11 cellular contexts compared by ENCODE assay signal in the genomic region with DNA sequence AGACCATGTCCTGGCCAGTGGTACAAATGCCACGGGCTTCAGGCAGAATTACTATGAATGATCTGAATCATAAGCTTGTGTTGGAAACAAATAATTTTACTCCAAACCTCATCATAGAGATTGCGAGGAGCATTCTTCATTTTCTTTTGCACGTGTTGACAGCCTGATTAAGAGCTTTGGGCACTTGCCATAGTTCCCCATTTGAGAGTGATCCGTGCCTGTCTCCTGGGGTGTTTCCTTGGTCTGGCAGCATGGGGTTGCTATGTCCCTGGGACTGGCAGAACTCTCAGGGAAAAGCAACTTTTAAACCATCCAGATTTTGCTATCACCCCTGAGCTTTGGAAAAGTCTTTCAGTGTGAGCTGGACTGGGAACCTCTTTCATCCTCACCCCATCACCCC. TPM values are rescaled to one million over a fixed set of nuclear protein-coding genes. Genes with fewer than 3 reads are reported as not detected.
"Had no signal": no experiment of that assay in that cellular context is flagged by ENCODE, and none has a peak within 500 bp of the region (broad histone marks: within the 10 kb centered on the region; RNA-seq: fewer than 3 reads in every experiment).

No MANE protein-coding gene starts in this region.

- H3K4me3 ChIP-seq: GM23248, HAP-1 had no signal

- H2AFZ ChIP-seq: GM23248 had no signal

- H3K27ac ChIP-seq: GM23248 had no signal

- H3K4me1 ChIP-seq: HAP-1 had no signal

- ATAC-seq: HCT116 had no signal

- H3K36me3 ChIP-seq: HAP-1 had no signal

- FAIRE-seq: HTR-8/SVneo had no signal

- H3K9ac ChIP-seq: GM23248 had no signal

- DNase-seq: GM23248, GOT3, H7, HFFc6, IMR-90, KBM-7 had no signal

RNA-seq across cellular contexts. Expression of a gene that starts 54.3 kb away (rescaled TPM):
- total RNA-seq: GM23248, H4, H7, HFFc6, HT-29 had no signal
